29 cellular contexts compared by ENCODE assay signal in the genomic region with DNA sequence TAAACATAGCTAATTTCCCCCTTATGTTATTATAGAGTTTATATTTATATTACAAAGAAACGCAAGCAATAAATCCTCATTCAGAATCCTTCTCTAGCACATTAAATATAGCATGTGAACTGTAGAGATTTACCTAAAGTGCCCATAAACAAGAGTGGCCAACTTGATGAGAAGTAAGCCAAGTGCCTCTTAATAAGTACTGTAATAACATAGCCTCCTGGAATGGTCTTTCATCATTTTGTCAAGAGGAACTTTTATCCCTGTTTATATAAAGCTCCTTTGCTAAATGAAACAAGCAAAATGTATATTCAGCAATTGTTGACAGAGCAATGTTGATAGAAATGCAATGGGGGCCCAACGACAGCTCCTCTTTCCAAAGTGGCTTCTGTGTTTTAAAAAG.
"Had no signal": no experiment of that assay in that cellular context is flagged by ENCODE, and none has a peak within 500 bp of the region (broad histone marks: within the 10 kb centered on the region; RNA-seq: fewer than 3 reads in every experiment).

No MANE protein-coding gene starts in this region.

- ATAC-seq: activated T-cell treated with anti-CD3 and anti-CD28 coated beads, Interleukin-2, amount 50 U/mL, for 72 hours; esophagus mucosa; WTC11 had no signal

- H3K4me3 ChIP-seq: coronary artery, dorsolateral prefrontal cortex had no signal

- DNase-seq: activated CD4-positive, alpha-beta memory T cell treated with anti-CD3 and anti-CD28 coated beads, Interleukin-2, amount 10 ng/mL, durations not matched to agents 7 days and 5 days; activated CD4-positive, alpha-beta T cell treated with anti-CD3 and anti-CD28 coated beads for 1 hour; activated CD4-positive, alpha-beta T cell treated with anti-CD3 and anti-CD28 coated beads for 4 hours; activated CD4-positive, alpha-beta T cell treated with anti-CD3 and anti-CD28 coated beads, Interleukin-2, amount 10 ng/mL, durations not matched to agents 7 days and 5 days; activated CD4-positive, alpha-beta T cell treated with anti-CD3 and anti-CD28 coated beads, Interleukin-2, amount 50 U/mL, for 4 hours; activated CD8-positive, alpha-beta memory T cell treated with anti-CD3 and anti-CD28 coated beads, Interleukin-2, amount 50 U/mL, for 48 hours; activated gamma-delta T cell treated with Interleukin-2 at 50 U/mL for 16 hours; activated naive CD4-positive, alpha-beta T cell treated with anti-CD3 and anti-CD28 coated beads, Interleukin-2, amount 50 U/mL, for 16 hours; activated naive CD4-positive, alpha-beta T cell treated with Interleukin-2 at 50 U/mL for 16 hours; activated T-cell treated with anti-CD3 and anti-CD28 coated beads for 4 hours; activated T-cell treated with anti-CD3 and anti-CD28 coated beads, Interleukin-2, amount 50 U/mL, for 24 hours; activated T-cell treated with anti-CD3 and anti-CD28 coated beads, Interleukin-2, amount 50 U/mL, for 72 hours; amniotic stem cell; anterior cingulate cortex; brain microvascular endothelial cell; dorsolateral prefrontal cortex; effector memory CD4-positive, alpha-beta T cell; endodermal cell; foreskin fibroblast; head of caudate nucleus; T-helper 2 cell had no signal

- H3K27me3 ChIP-seq: brain microvascular endothelial cell, dorsolateral prefrontal cortex had no signal

- FAIRE-seq: astrocyte, bronchial epithelial cell, frontal cortex, TTC549 had no signal

- H3K36me3 ChIP-seq: brain microvascular endothelial cell had no signal

- H3K27ac ChIP-seq: brain microvascular endothelial cell, coronary artery, dorsolateral prefrontal cortex, VCaP had no signal
